ENCODE assay signal across 9 cellular contexts in genomic region chrX:153944140-153944799, GRCh38. TPM values are rescaled to one million over a fixed set of nuclear protein-coding genes. Genes with fewer than 3 reads are reported as not detected.
DNase-seq lines count a peak whose midpoint lies in the region; ATAC-seq, FAIRE-seq and TF ChIP-seq lines count a peak whose summit lies in the region.
"Had no signal": no experiment of that assay in that cellular context is flagged by ENCODE, and none has a peak within 500 bp of the region (broad histone marks: within the 10 kb centered on the region; RNA-seq: fewer than 3 reads in every experiment).

Gene RENBP (minus strand): TSS chrX:153944643. CDS start chrX:153944610, 33 bp downstream.

- H3K4ac ChIP-seq in neuronal stem cell (ENCODE audit: low read length) = no peak within 1 kb of the TSS

- TF ChIP-seq POLR2A in gastroesophageal sphincter (IDR thresholded peaks at IDR 0.05) = peak in 1 of 2 donors; percentile 8

- peaks cover 11% of the 10 kb centered on the region for H3K36me3 Mint-ChIP-seq in activated B cell treated with CpG ODN at 0.5 μM for 24 hours (ENCODE audit: low read depth)

- DNase-seq in activated B cell treated with CpG ODN at 0.5 μM for 24 hours (no peak), neuronal stem cell (ENCODE audit: low spot score) (no peak), NCI-H446 (lab: John Stamatoyannopoulos, UW) (no peak), DMS 273 treated with DMSO at 0.1 percent for 48 hours (lab: John Stamatoyannopoulos, UW) (no peak), RCC 7860 (ENCODE audit: low spot score) (no peak)

- peak within 1 kb of the TSS; percentile 50 for H3K27ac Mint-ChIP-seq in activated B cell treated with CpG ODN at 0.5 μM for 24 hours

- no peak for FAIRE-seq in RCC 7860 (lab: Jason Lieb, UNC)
- FAIRE-seq: frontal cortex had no signal

- no peak within 1 kb of the TSS for H4K91ac ChIP-seq in neuronal stem cell (ENCODE audit: low read depth, low read length, poor library complexity)

- POLR2A ChIA-PET in activated B cell treated with CpG ODN at 0.5 μM for 24 hours (lab: Charles Lee) = interaction anchor here (0.6 to 18.4 kb wide), 3 partner anchors 19 to 151 kb away, joined by 3 to 305 read pairs (median 3); partner anchors contain the start of genes ARHGAP4 and AVPR2

- 38% methylated on average over 4 of the region's 31 CpGs; no CpG with 5 or more reads in 1 of the 2 donors for WGBS in gastroesophageal sphincter (ENCODE audit: low coverage in 1 of 2), 2 donors
- no CpG with 5 or more reads among the region's 31 CpGs for WGBS in neuronal stem cell (ENCODE audit: extremely low coverage in 2 of 2, insufficient read length in 2 of 2, insufficient replicate concordance in 1 of 2), 2 donors

- H2AFZ ChIP-seq in neuronal stem cell (ENCODE audit: low read length) = peak within 1 kb of the TSS; percentile 75

- H3K4me1 Mint-ChIP-seq in activated B cell treated with CpG ODN at 0.5 μM for 24 hours = peaks cover 21% of the 10 kb centered on the region

- CTCF ChIA-PET in activated B cell treated with CpG ODN at 0.5 μM for 24 hours (lab: Charles Lee) = interaction anchor here (9.8 kb wide), 1 partner anchor 20 kb away, joined by 146 read pairs; the partner anchor contains the start of gene ARHGAP4

- ATAC-seq in HG02798 (IDR thresholded peaks at IDR 0.05; ENCODE audit: poor library complexity, unreplicated experiment) (peak; percentile 38), activated B cell treated with CpG ODN at 0.5 μM for 24 hours (ENCODE audit: low read depth) (peak; percentile 74), gastroesophageal sphincter (no peak), GM21786 (IDR thresholded peaks at IDR 0.05; ENCODE audit: unreplicated experiment) (no peak)

- H3K18ac ChIP-seq in neuronal stem cell (ENCODE audit: low read length) = peak within 1 kb of the TSS; percentile 57

- H2BK12ac ChIP-seq in neuronal stem cell (ENCODE audit: low read length) = peak within 1 kb of the TSS; percentile 84

- H3K4me1 ChIP-seq in gastroesophageal sphincter (peaks cover 0 to 32% (median 0%) of the 10 kb centered on the region in 3 donors), neuronal stem cell (ENCODE audit: control insufficient read depth in 2 of 2, insufficient read depth in 1 of 2, low read depth in 1 of 2, low read length in 2 of 2) (peaks cover 9 to 24% of the 10 kb centered on the region in 2 donors)

- H3K27me3 ChIP-seq in gastroesophageal sphincter (no peaks in the 10 kb centered on the region), neuronal stem cell (ENCODE audit: control insufficient read depth in 3 of 3, insufficient read depth in 3 of 3, low read depth in 1 of 3, low read length in 3 of 3) (peaks cover 0 to 13% (median 0%) of the 10 kb centered on the region in 3 experiments)

- peak within 1 kb of the TSS; percentile 8 for H3K14ac ChIP-seq in neuronal stem cell (ENCODE audit: low read length)

- peak within 1 kb of the TSS; percentile 4 to 42 for H3K4me3 ChIP-seq in gastroesophageal sphincter
- H3K4me3 ChIP-seq in neuronal stem cell (ENCODE audit: low read length in 2 of 2) = peak within 1 kb of the TSS; percentile 27 to 51

- no peak within 1 kb of the TSS for H3K23ac ChIP-seq in neuronal stem cell (ENCODE audit: low read depth, low read length, poor library complexity)

- H3K4me3 Mint-ChIP-seq in activated B cell treated with CpG ODN at 0.5 μM for 24 hours = peak within 1 kb of the TSS; percentile 83

- no peak for TF ChIP-seq EP300 in gastroesophageal sphincter (IDR thresholded peaks at IDR 0.05)

- no peak within 1 kb of the TSS for H4K8ac ChIP-seq in neuronal stem cell (ENCODE audit: low read depth, low read length)

- TF ChIP-seq CTCF in activated B cell treated with CpG ODN at 0.5 μM for 24 hours (IDR thresholded peaks at IDR 0.05) (no peak), gastroesophageal sphincter (IDR thresholded peaks at IDR 0.05) (no peak)

- intact Hi-C loops in activated B cell treated with CpG ODN at 0.5 μM for 24 hours (cut with micrococcal nuclease) = no loop called here

- H2BK15ac ChIP-seq in neuronal stem cell (ENCODE audit: low read length) = peak within 1 kb of the TSS; percentile 49

- H2BK5ac ChIP-seq in neuronal stem cell (ENCODE audit: low read length) = no peak within 1 kb of the TSS

- H3K27ac ChIP-seq in gastroesophageal sphincter (peak within 1 kb of the TSS in 2 of 4 donors; percentile 41 to 66), neuronal stem cell (replicated peaks; ENCODE audit: low read length) (no peak within 1 kb of the TSS)

- no peaks in the 10 kb centered on the region for H3K27me3 Mint-ChIP-seq in activated B cell treated with CpG ODN at 0.5 μM for 24 hours

- peak within 1 kb of the TSS; percentile 90 for H2AK5ac ChIP-seq in neuronal stem cell (ENCODE audit: low read depth, low read length)

- H3K36me3 ChIP-seq in gastroesophageal sphincter = peaks cover 0 to 2% of the 10 kb centered on the region in 2 donors
- H3K36me3 ChIP-seq in neuronal stem cell (replicated peaks in 1 of 2; ENCODE audit: control insufficient read depth in 2 of 2, insufficient read depth in 2 of 2, low read length in 2 of 2) = peaks cover 0 to 17% of the 10 kb centered on the region in 2 donors

- H3K9me3 Mint-ChIP-seq in activated B cell treated with CpG ODN at 0.5 μM for 24 hours = no peaks in the 10 kb centered on the region

- H3K4me2 ChIP-seq in neuronal stem cell (ENCODE audit: insufficient read depth, low read length, poor library complexity, severe bottlenecking) = peak within 1 kb of the TSS; percentile 14

- no peaks in the 10 kb centered on the region for H3K79me1 ChIP-seq in neuronal stem cell (ENCODE audit: low read depth, low read length)

- no peak within 1 kb of the TSS for H2BK120ac ChIP-seq in neuronal stem cell (ENCODE audit: low read depth, low read length)

- H3K9me3 ChIP-seq in gastroesophageal sphincter (no peaks in the 10 kb centered on the region), neuronal stem cell (replicated peaks in 1 of 2; ENCODE audit: control insufficient read depth in 2 of 2, insufficient read depth in 1 of 2, low read depth in 1 of 2, low read length in 2 of 2) (no peaks in the 10 kb centered on the region)

- no peak within 1 kb of the TSS for H3K9ac ChIP-seq in neuronal stem cell (ENCODE audit: low read depth, low read length, poor library complexity)

RNA-seq across cellular contexts. Expression of gene RENBP, which starts in this region (rescaled TPM):
- total RNA-seq in activated B cell treated with CpG ODN at 0.5 μM for 24 hours = 14.5 and 20.2 TPM in 2 replicates
- total RNA-seq in gastroesophageal sphincter = 10 to 100 TPM in 3 of 4 donors, 1 to 10 TPM in 1; 8.1 to 15.0 (median 12.5) TPM
- 4.8 TPM for polyA plus RNA-seq in neuronal stem cell (2013, experiment 1 of 2)
- 4.7 TPM for polyA plus RNA-seq in neuronal stem cell (2013, experiment 2 of 2)

Comparison
In these comparisons a context has a peak if more than half of its experiments do, and no peak if none do; other contexts are left out.
1. ATAC-seq: peak in HG02798 (single experiment) and activated B cell treated with CpG ODN at 0.5 μM for 24 hours (single experiment); none in gastroesophageal sphincter (single experiment) and GM21786 (single experiment).